Comparison of ENCODE assay signal across 14 cellular contexts in the genomic region with DNA sequence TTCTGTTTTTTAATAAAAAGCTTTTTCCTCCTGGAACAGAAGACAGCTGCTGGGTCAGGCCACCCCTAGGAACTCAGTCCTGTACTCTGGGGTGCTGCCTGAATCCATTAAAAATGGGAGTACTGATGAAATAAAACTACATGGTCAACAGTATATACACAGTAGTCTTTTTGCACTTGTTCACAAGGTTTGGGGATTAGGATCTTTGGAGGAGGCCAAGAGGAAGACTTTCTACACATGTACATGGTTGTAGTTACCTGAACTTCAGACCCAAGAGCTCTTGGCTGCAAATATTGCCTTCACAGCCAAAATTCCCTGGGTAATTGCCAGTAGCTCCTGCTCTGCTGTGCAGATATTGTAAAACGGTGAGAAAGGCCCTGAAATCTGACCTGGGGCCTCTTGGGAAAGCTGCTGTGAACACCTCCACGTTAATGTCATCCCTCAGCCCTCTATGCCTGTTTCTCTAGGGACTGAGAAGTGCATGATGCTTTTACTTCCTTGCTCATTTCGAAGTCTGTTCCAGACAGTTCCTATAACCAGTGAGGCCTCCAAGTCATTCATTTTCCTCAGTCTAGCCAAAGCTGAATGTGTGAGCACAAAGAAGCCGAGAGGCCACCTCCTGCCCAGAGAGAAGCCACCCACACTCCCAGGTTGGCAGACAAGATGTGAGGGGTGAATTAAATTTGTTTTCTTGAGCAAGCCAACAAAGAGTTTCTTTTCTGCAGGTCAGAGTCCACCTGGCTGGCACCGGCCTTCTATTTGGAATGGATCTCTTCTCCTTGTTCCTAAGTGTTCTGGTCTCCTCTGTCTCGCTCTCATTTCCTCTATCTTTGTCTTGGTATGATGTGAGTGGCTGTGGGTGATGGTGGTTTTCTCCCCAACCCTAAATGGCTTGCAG. TPM values are rescaled to one million over a fixed set of nuclear protein-coding genes. Genes with fewer than 3 reads are reported as not detected.
DNase-seq lines count a peak whose midpoint lies in the region; ATAC-seq and TF ChIP-seq lines count a peak whose summit lies in the region.
"Had no signal": no experiment of that assay in that cellular context is flagged by ENCODE, and none has a peak within 500 bp of the region (broad histone marks: within the 10 kb centered on the region; RNA-seq: fewer than 3 reads in every experiment).

No MANE protein-coding gene starts in this region.

- H3K4me3 Mint-ChIP-seq in neural progenitor cell: no peak overlapping the region
- H3K4me3 Mint-ChIP-seq: H9 had no signal

- in situ Hi-C loops in G401 (cut with HindIII; ENCODE audit: low sequenced_read_pairs): loop anchor here (5.0 kb wide), 1 partner anchor 64 kb away; no protein-coding TSS in a partner anchor

- no peaks in the 10 kb centered on the region for H3K27me3 ChIP-seq in ectodermal cell (ENCODE audit: control insufficient read depth, insufficient read depth, low read length, poor library complexity, severe bottlenecking)
- H3K27me3 ChIP-seq in neural progenitor cell: no peaks in the 10 kb centered on the region

- H3F3A ChIP-seq in neural progenitor cell (ENCODE audit: low read depth): peaks cover 46% of the 10 kb centered on the region

- H3K4me1 Mint-ChIP-seq in neural progenitor cell: peaks cover 56% of the 10 kb centered on the region

- H3K9me3 ChIP-seq in ectodermal cell (ENCODE audit: control insufficient read depth, low read length) (no peaks in the 10 kb centered on the region), neural progenitor cell (ENCODE audit: low read depth) (no peaks in the 10 kb centered on the region)

- H3K27ac Mint-ChIP-seq in neural progenitor cell: peak overlapping the region; percentile 95

- H3K9ac ChIP-seq in neural progenitor cell: no peak overlapping the region

- no peaks in the 10 kb centered on the region for H3K79me2 ChIP-seq in neural progenitor cell (ENCODE audit: low read depth)

- H3K4me1 ChIP-seq in ectodermal cell (ENCODE audit: control insufficient read depth, insufficient read depth, low read length) (peaks cover 44% of the 10 kb centered on the region), neural progenitor cell (peaks cover 35% of the 10 kb centered on the region)

- 89 to 90% methylated on average over 6 of the region's 6 CpGs for WGBS in ectodermal cell, 2 experiments

- H3K4me3 ChIP-seq in ectodermal cell (ENCODE audit: insufficient read depth, low read depth, low read length): no peak overlapping the region
- no peak overlapping the region for H3K4me3 ChIP-seq in neural progenitor cell

- H3K36me3 ChIP-seq in ectodermal cell (ENCODE audit: control insufficient read depth, insufficient read depth, low read length): peaks cover 15% of the 10 kb centered on the region
- peaks cover 5% of the 10 kb centered on the region for H3K36me3 ChIP-seq in neural progenitor cell

- no peak overlapping the region for H2AFZ ChIP-seq in neural progenitor cell (replicated peaks)

- peaks cover 10% of the 10 kb centered on the region for H3K27me3 Mint-ChIP-seq in neural progenitor cell (ENCODE audit: insufficient read depth, low read depth)

- no peaks in the 10 kb centered on the region for H4K20me1 ChIP-seq in neural progenitor cell (ENCODE audit: low read depth)

- ATAC-seq in HG03457 (IDR thresholded peaks at IDR 0.05; ENCODE audit: unreplicated experiment): no peak

- peaks cover 18% of the 10 kb centered on the region for H3K36me3 Mint-ChIP-seq in neural progenitor cell

- DNase-seq in G401 (ENCODE audit: low spot score) (peak; percentile 85), NCI-H2171 (lab: John Stamatoyannopoulos, UW) (peak; percentile 34), neural progenitor cell (ENCODE audit: low spot score) (no peak), HUDEP-2 (lab: John Stamatoyannopoulos, UW; ENCODE audit: unreplicated experiment in 76 of 76) (no peak), OCI-M2 (lab: John Stamatoyannopoulos, UW; ENCODE audit: unreplicated experiment) (no peak)
- DNase-seq in stimulated activated CD4-positive, alpha-beta T cell treated with anti-CD3 and anti-CD28 coated beads, Interleukin-4, amount 100 ng/mL, for 1 hour: no peak
- DNase-seq: activated CD4-positive, alpha-beta T cell treated with anti-CD3 and anti-CD28 coated beads, Interleukin-2, amount 50 U/mL, for 4 hours; activated naive CD4-positive, alpha-beta T cell treated with Interleukin-2 at 50 U/mL for 16 hours; effector memory CD4-positive, alpha-beta T cell; H9; Kasumi-1; mesendoderm had no signal

- peak overlapping the region; percentile 29 for H3K4me2 ChIP-seq in neural progenitor cell

- no peak for TF ChIP-seq CTCF in neural progenitor cell (IDR thresholded peaks at IDR 0.05)

- H3K9me3 Mint-ChIP-seq in neural progenitor cell: no peaks in the 10 kb centered on the region
- H3K9me3 Mint-ChIP-seq: H9 had no signal

- H3K27ac ChIP-seq in ectodermal cell (ENCODE audit: insufficient read depth, low read depth, low read length, poor library complexity, severe bottlenecking) (peak overlapping the region; percentile 93), neural progenitor cell (peak overlapping the region; percentile 93)

RNA-seq across cellular contexts. Expression of gene ANKRD40, which starts 15.9 kb away (rescaled TPM):
- total RNA-seq in G401 (2014; rRNA removed; shearing (Covaris generic)): 32.1 and 49.0 TPM in 2 replicates
- polyA plus RNA-seq in ectodermal cell (2013, experiment 1 of 4): 57.5 TPM
- 59.3 TPM for polyA plus RNA-seq in ectodermal cell (2013, experiment 2 of 4)
- polyA plus RNA-seq in ectodermal cell (2013, experiment 3 of 4): 41.8 TPM
- 46.9 TPM for polyA plus RNA-seq in ectodermal cell (2013, experiment 4 of 4)
- 50.6 and 53.4 TPM in 2 replicates for total RNA-seq in neural progenitor cell (ENCODE audit: low replicate concordance)

RNA-seq across cellular contexts. Expression of gene LUC7L3, which starts 27.6 kb away (rescaled TPM):
- total RNA-seq in G401 (2014; rRNA removed; shearing (Covaris generic)): 15.0 and 26.3 TPM in 2 replicates
- 340 TPM for polyA plus RNA-seq in ectodermal cell (2013, experiment 1 of 4)
- polyA plus RNA-seq in ectodermal cell (2013, experiment 2 of 4): 365 TPM
- polyA plus RNA-seq in ectodermal cell (2013, experiment 3 of 4): 276 TPM
- 347 TPM for polyA plus RNA-seq in ectodermal cell (2013, experiment 4 of 4)
- total RNA-seq in neural progenitor cell (ENCODE audit: low replicate concordance): 245 and 374 TPM in 2 replicates

RNA-seq across cellular contexts. Expression of gene ABCC3, which starts 57.1 kb away (rescaled TPM):
- total RNA-seq in G401 (2014; rRNA removed; shearing (Covaris generic)): not detected in 2 replicates
- polyA plus RNA-seq in ectodermal cell (2013, experiment 1 of 4): 0.28 TPM
- 0.21 TPM for polyA plus RNA-seq in ectodermal cell (2013, experiment 2 of 4)
- polyA plus RNA-seq in ectodermal cell (2013, experiment 3 of 4): 0.96 TPM
- 0.45 TPM for polyA plus RNA-seq in ectodermal cell (2013, experiment 4 of 4)
- 0.22 TPM in 1 of 2 replicates, not detected in the other for total RNA-seq in neural progenitor cell (ENCODE audit: low replicate concordance)

Comparison
In these comparisons a context has a peak if more than half of its experiments do, and no peak if none do; other contexts are left out.
1. DNase-seq: peak in G401 (single experiment) and NCI-H2171 (single experiment); none in neural progenitor cell (single experiment), HUDEP-2 (0 of 76), OCI-M2 (single experiment) and stimulated activated CD4-positive, alpha-beta T cell treated with anti-CD3 and anti-CD28 coated beads, Interleukin-4, amount 100 ng/mL, for 1 hour (single experiment).